In the genomic region with DNA sequence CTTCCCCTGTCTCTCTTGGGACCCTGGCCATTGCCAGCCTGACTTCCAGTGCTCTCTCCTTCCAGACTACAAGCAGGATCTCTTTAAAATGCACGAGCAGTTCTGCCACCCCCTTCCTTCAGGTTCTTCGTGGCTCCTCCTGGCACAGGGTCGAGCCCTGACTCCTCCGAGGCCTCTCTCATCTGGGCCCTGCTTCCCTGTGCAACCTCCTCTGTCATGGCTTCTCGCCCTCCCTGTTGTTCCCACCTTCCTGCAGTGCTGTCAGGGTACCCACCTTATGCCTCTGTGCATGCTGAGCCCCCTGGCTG, we compare ENCODE assay signal across 17 cellular contexts. TPM values are rescaled to one million over a fixed set of nuclear protein-coding genes. Genes with fewer than 3 reads are reported as not detected.
DNase-seq lines count a peak whose midpoint lies in the region; ATAC-seq and TF ChIP-seq lines count a peak whose summit lies in the region.
"Had no signal": no experiment of that assay in that cellular context is flagged by ENCODE, and none has a peak within 500 bp of the region (broad histone marks: within the 10 kb centered on the region; RNA-seq: fewer than 3 reads in every experiment).

No MANE protein-coding gene starts in this region.

- peaks cover 16% of the 10 kb centered on the region for H3K36me3 Mint-ChIP-seq in activated T-cell treated with anti-CD3 and anti-CD28 coated beads, Interleukin-2, amount 50 U/mL, for 24 hours (ENCODE audit: low read depth)
- H3K36me3 Mint-ChIP-seq: CD14-positive monocyte had no signal

- no peak overlapping the region for H3K4me3 ChIP-seq in spleen
- H3K4me3 ChIP-seq in upper lobe of right lung = no peak overlapping the region
- H3K4me3 ChIP-seq: BLaER1, GM12878, GM23338 had no signal

- H3K4me3 Mint-ChIP-seq in activated T-cell treated with anti-CD3 and anti-CD28 coated beads, Interleukin-2, amount 50 U/mL, for 24 hours = no peak overlapping the region
- H3K4me3 Mint-ChIP-seq: CD14-positive monocyte; CD8-positive, alpha-beta T cell; GM23338 had no signal

- H3K27ac ChIP-seq in caudate nucleus (ENCODE audit: low read depth, low read length) (peak overlapping the region; percentile 71), spleen (no peak overlapping the region), upper lobe of right lung (no peak overlapping the region)
- H3K27ac ChIP-seq: 22Rv1, BLaER1 had no signal

- H3K36me3 ChIP-seq in spleen (peaks cover 0 to 10% (median 0%) of the 10 kb centered on the region in 6 donors), upper lobe of right lung (no peaks in the 10 kb centered on the region)
- H3K36me3 ChIP-seq: BLaER1 had no signal

- H3K27me3 ChIP-seq in spleen (replicated peaks in 1 of 7) (peaks cover 0 to 7% (median 0%) of the 10 kb centered on the region in 7 donors), upper lobe of right lung (no peaks in the 10 kb centered on the region)
- H3K27me3 ChIP-seq: BLaER1 had no signal

- no peak for TF ChIP-seq CTCF in spleen (IDR thresholded peaks at IDR 0.05 in 8 of 11, conservative IDR thresholded peaks at IDR 0.05 in 3 of 11)
- TF ChIP-seq CTCF in upper lobe of right lung (IDR thresholded peaks at IDR 0.05) = no peak

- H3K9me3 ChIP-seq in spleen (no peaks in the 10 kb centered on the region), upper lobe of right lung (no peaks in the 10 kb centered on the region)
- H3K9me3 ChIP-seq: BLaER1 had no signal

- WGBS in spleen, 5 donors = 70 to 90% (median 85%) methylated on average over 5 of the region's 5 CpGs

- no peaks in the 10 kb centered on the region for H3K9me3 Mint-ChIP-seq in activated T-cell treated with anti-CD3 and anti-CD28 coated beads, Interleukin-2, amount 50 U/mL, for 24 hours
- H3K9me3 Mint-ChIP-seq: CD8-positive, alpha-beta T cell; GM23338 had no signal

- intact Hi-C loops in spleen (cut with DNase I; ENCODE audit: low total_unique reads) = no loop called here
- intact Hi-C loops in upper lobe of right lung (cut with DNase I) = no loop called here
- intact Hi-C loops in Right ventricle myocardium inferior (cut with DNase I) = no loop called here

- H3K4me1 Mint-ChIP-seq in activated T-cell treated with anti-CD3 and anti-CD28 coated beads, Interleukin-2, amount 50 U/mL, for 24 hours (ENCODE audit: low read depth) = peaks cover 20% of the 10 kb centered on the region

- no peak for DNase-seq in activated T-cell treated with anti-CD3 and anti-CD28 coated beads, Interleukin-2, amount 50 U/mL, for 24 hours
- no peak for DNase-seq in activated T-cell treated with anti-CD3 and anti-CD28 coated beads, Interleukin-2, amount 50 U/mL, for 48 hours
- DNase-seq in caudate nucleus (lab: John Stamatoyannopoulos, UW) (no peak), spleen (peak; percentile 51), upper lobe of right lung (no peak), Right ventricle myocardium inferior (ENCODE audit: missing footprints) (no peak), 8988T (no peak), GF-D8 (lab: John Stamatoyannopoulos, UW) (no peak)
- DNase-seq: Calu3; CD8-positive, alpha-beta T cell; DMS79 treated with DMSO at 0.1 percent for 48 hours; HCEC 1CT had no signal

- H3K27me3 Mint-ChIP-seq in activated T-cell treated with anti-CD3 and anti-CD28 coated beads, Interleukin-2, amount 50 U/mL, for 24 hours = no peaks in the 10 kb centered on the region

- peak overlapping the region; percentile 35 for H3K27ac Mint-ChIP-seq in activated T-cell treated with anti-CD3 and anti-CD28 coated beads, Interleukin-2, amount 50 U/mL, for 24 hours
- H3K27ac Mint-ChIP-seq: CD14-positive monocyte; CD8-positive, alpha-beta T cell; GM23338 had no signal

- TF ChIP-seq POLR2A in spleen (IDR thresholded peaks at IDR 0.05) = no peak

- ATAC-seq in upper lobe of right lung (peak; percentile 30), Right ventricle myocardium inferior (no peak)
- ATAC-seq: CD8-positive, alpha-beta T cell; GM12878; GM23338 had no signal

- H3K4me1 ChIP-seq in spleen (peaks cover 0 to 14% (median 4%) of the 10 kb centered on the region in 6 donors), upper lobe of right lung (no peaks in the 10 kb centered on the region)

RNA-seq across cellular contexts. Expression of a gene that starts 56.7 kb away (rescaled TPM):
- 1,000 to 10,000 TPM in 5 of 7 donors, 100 to 1,000 TPM in 2; 876 to 1,551 (median 1,095) TPM for total RNA-seq in spleen
- polyA plus RNA-seq in spleen = over 10,000 TPM in 2 of 3 donors, 1,000 to 10,000 TPM in 1; 8,439 to 10,502 (median 10,023) TPM
- 1,071 TPM for total RNA-seq in upper lobe of right lung
- 848 TPM for total RNA-seq in Right ventricle myocardium inferior
